1 cellular context compared by ENCODE assay signal in the genomic region with DNA sequence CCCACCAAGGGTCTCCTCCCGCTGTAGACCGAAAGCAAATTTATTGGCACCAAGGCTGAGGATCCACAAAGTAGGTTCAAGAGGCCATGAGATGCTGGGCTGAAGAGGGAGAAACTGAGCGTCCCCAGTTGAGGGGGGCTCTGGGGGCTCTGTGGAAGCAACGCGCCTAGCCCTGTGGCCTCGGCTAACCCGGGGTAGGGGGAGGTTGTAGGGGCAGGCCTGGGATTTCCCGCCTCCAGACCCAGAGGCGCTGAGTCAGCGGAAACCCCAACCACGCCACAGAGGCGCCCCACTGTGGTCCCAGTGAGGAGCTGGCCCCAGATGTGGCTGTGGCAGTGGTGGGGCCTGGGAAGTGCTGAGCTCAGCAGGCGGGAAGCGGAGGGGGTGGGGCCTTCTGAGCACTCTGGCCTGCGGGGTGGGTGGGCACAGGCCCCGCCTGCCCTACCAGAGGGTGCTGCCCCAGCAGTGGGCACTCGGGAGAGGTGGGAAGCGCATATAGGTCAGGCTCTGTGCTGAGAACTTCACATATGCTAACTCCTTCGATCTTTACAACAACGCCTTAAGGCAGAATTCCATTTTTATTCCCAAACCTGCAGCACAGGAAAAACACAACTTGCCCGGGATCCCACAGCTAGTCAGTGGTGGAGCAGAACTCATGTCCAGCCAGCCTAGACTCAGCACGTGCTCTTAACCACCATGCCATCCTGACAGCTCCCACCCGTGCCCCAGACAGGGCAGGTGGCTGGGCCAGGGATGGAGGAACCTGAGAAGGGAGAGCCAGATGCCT.
TF ChIP-seq lines count a peak whose summit lies in the region.

No MANE protein-coding gene starts in this region.

TF ChIP-seq in endothelial cell of umbilical vein, 7 proteins besides CTCF, POLR2A, EP300 and RAD21:
- no peak for TF ChIP-seq GATA2 (IDR thresholded peaks at IDR 0.05; ENCODE audit: insufficient read depth, insufficient read length, low read depth, low read length)
- no peak for TF ChIP-seq FOS (IDR thresholded peaks at IDR 0.05; ENCODE audit: borderline replicate concordance, insufficient read depth, low read length)
TF ChIP-seq in endothelial cell of umbilical vein: peak in this region for 0.
